ENCODE assay signal across 22 cellular contexts in genomic region chr1:26516987-26517765, GRCh38. TPM values are rescaled to one million over a fixed set of nuclear protein-coding genes. Genes with fewer than 3 reads are reported as not detected.
DNase-seq lines count a peak whose midpoint lies in the region; ATAC-seq, FAIRE-seq and TF ChIP-seq lines count a peak whose summit lies in the region.
"Had no signal": no experiment of that assay in that cellular context is flagged by ENCODE, and none has a peak within 500 bp of the region (broad histone marks: within the 10 kb centered on the region; RNA-seq: fewer than 3 reads in every experiment).

No MANE protein-coding gene starts in this region.

- H3K27ac Mint-ChIP-seq in GM23338 (no peak overlapping the region), nephron progenitor cell (peak overlapping the region; percentile 58)
- H3K27ac Mint-ChIP-seq: CD8-positive, alpha-beta T cell had no signal

- H3K4me3 ChIP-seq in GM23338 (no peak overlapping the region), K562 (no peak overlapping the region), suprapubic skin (no peak overlapping the region)
- H3K4me3 ChIP-seq: GM23248, SJSA1 had no signal

- H3K27me3 ChIP-seq in GM23338 (ENCODE audit: insufficient read depth) (no peaks in the 10 kb centered on the region), K562 (ENCODE audit: control insufficient read depth in 2 of 2, insufficient read depth in 2 of 2, low read length in 2 of 2) (no peaks in the 10 kb centered on the region), suprapubic skin (peaks cover 5% of the 10 kb centered on the region)
- H3K27me3 ChIP-seq: SJSA1 had no signal

- in situ Hi-C loops in K562 (cut with MboI): no loop called here

- H3K9ac ChIP-seq in K562 (ENCODE audit: insufficient read depth in 1 of 2, low read depth in 2 of 2, low read length in 2 of 2): peak overlapping the region in 1 of 2 experiments; percentile 60; a peak in 1 of 4 replicates
- H3K9ac ChIP-seq: GM23248 had no signal

- no peaks in the 10 kb centered on the region for H3F3A ChIP-seq in GM23338 (replicated peaks; ENCODE audit: low read depth)

- TF ChIP-seq EP300 in K562 (IDR thresholded peaks at IDR 0.05; ENCODE audit: low read length) (no peak), suprapubic skin (IDR thresholded peaks at IDR 0.05) (no peak)

- H3K4me1 Mint-ChIP-seq in GM23338: peaks cover 9% of the 10 kb centered on the region; the same call in 2 of the 3 replicates
- peaks cover 29% of the 10 kb centered on the region for H3K4me1 Mint-ChIP-seq in nephron progenitor cell

- FAIRE-seq in K562 (lab: Jason Lieb, UNC) (peak; percentile 6), urothelium cell line (lab: Jason Lieb, UNC) (no peak)
- FAIRE-seq: GM12891 had no signal

- H3K27me3 Mint-ChIP-seq in GM23338 (ENCODE audit: insufficient read depth, low read depth, poor library complexity): peaks cover 16% of the 10 kb centered on the region
- peaks cover 7% of the 10 kb centered on the region for H3K27me3 Mint-ChIP-seq in nephron progenitor cell (ENCODE audit: low read depth, poor library complexity)

- H3K4me3 Mint-ChIP-seq in GM23338 (no peak overlapping the region), nephron progenitor cell (no peak overlapping the region)
- H3K4me3 Mint-ChIP-seq: CD8-positive, alpha-beta T cell had no signal

- TF ChIP-seq CTCF in GM23338 (conservative IDR thresholded peaks at IDR 0.05; ENCODE audit: low read depth in 2 of 2) (no peak), K562 (IDR thresholded peaks at IDR 0.05 in 2 of 3, conservative IDR thresholded peaks at IDR 0.05 in 1 of 3; ENCODE audit: insufficient read depth in 2 of 3, low read depth in 1 of 3, low read length in 3 of 3) (no peak), nephron progenitor cell (IDR thresholded peaks at IDR 0.05) (no peak), suprapubic skin (IDR thresholded peaks at IDR 0.05) (no peak)

- no peaks in the 10 kb centered on the region for H3K36me3 ChIP-seq in GM23338 (ENCODE audit: insufficient read depth)
- H3K36me3 ChIP-seq in K562 (ENCODE audit: control insufficient read depth, insufficient read depth, low read length): no peaks in the 10 kb centered on the region
- H3K36me3 ChIP-seq in suprapubic skin: no peaks in the 10 kb centered on the region
- H3K36me3 ChIP-seq: SJSA1 had no signal

- H3K4me1 ChIP-seq in GM23338 (ENCODE audit: insufficient read depth) (peaks cover 8% of the 10 kb centered on the region), K562 (replicated peaks in 1 of 2; ENCODE audit: control insufficient read depth in 2 of 2, insufficient read depth in 2 of 2, low read length in 2 of 2) (peaks cover 4 to 5% of the 10 kb centered on the region in 2 experiments; a peak in 3 of 5 replicates), suprapubic skin (no peaks in the 10 kb centered on the region)
- H3K4me1 ChIP-seq: SJSA1 had no signal

- POLR2A ChIA-PET in K562 (lab: Yijun Ruan, JAX): interaction anchor here (0.6 to 7.2 kb wide), 9 partner anchors 10 to 181 kb away, joined by 3 to 60 read pairs (median 4); partner anchors contain the start of gene RPS6KA1

- 68% methylated on average over 4 of the region's 4 CpGs for WGBS in K562 (ENCODE audit: insufficient coverage, low coverage, missing lambda C conversion rate)
- 74% methylated on average over 4 of the region's 4 CpGs for WGBS in suprapubic skin

- CTCF ChIA-PET in K562 (lab: Yijun Ruan, JAX; ENCODE audit: low intra/inter-chr PET ratio): no interaction called here

- no peak for TF ChIP-seq RAD21 in K562 (CRISPR knock-in tag; conservative IDR thresholded peaks at IDR 0.05 in 1 of 2, IDR thresholded peaks at IDR 0.05 in 1 of 2)

- H3K9me3 ChIP-seq in K562 (replicated peaks; ENCODE audit: control insufficient read depth, insufficient read depth, low read depth, low read length) (no peaks in the 10 kb centered on the region), suprapubic skin (no peaks in the 10 kb centered on the region)
- H3K9me3 ChIP-seq: SJSA1 had no signal

- H3K9me3 Mint-ChIP-seq in GM23338 (peaks cover 4% of the 10 kb centered on the region; the same call in 1 of the 3 replicates), nephron progenitor cell (peaks cover 17% of the 10 kb centered on the region)
- H3K9me3 Mint-ChIP-seq: CD8-positive, alpha-beta T cell had no signal

- ATAC-seq in GM23338 (no peak), K562 (peak; percentile 21)
- ATAC-seq: CD8-positive, alpha-beta T cell; Right ventricle myocardium inferior had no signal

- H3K4me2 ChIP-seq in GM23338: no peak overlapping the region
- H3K4me2 ChIP-seq in K562 (ENCODE audit: insufficient read depth, low read length): no peak overlapping the region

- 0 out of 2 replicates have a peak overlapping the region, but pooled peaks have one; percentile 56 for H2AFZ ChIP-seq in GM23338
- peak overlapping the region; percentile 80 for H2AFZ ChIP-seq in K562 (ENCODE audit: low read depth, low read length)
- H2AFZ ChIP-seq: GM23248 had no signal

- no peaks in the 10 kb centered on the region for H3K9me2 ChIP-seq in GM23338 (ENCODE audit: insufficient read depth)

- no peaks in the 10 kb centered on the region for H3K36me3 Mint-ChIP-seq in GM23338 (ENCODE audit: low read depth)
- H3K36me3 Mint-ChIP-seq in nephron progenitor cell (ENCODE audit: low read depth): no peaks in the 10 kb centered on the region
- H3K36me3 Mint-ChIP-seq: CD8-positive, alpha-beta T cell had no signal

- intact Hi-C loops in K562 (cut with micrococcal nuclease): no loop called here

- H3K9me1 ChIP-seq in K562 (ENCODE audit: control insufficient read depth, insufficient read depth, low read length): no peaks in the 10 kb centered on the region

- H3K79me2 ChIP-seq in GM23338 (replicated peaks; ENCODE audit: insufficient read depth) (no peaks in the 10 kb centered on the region), K562 (ENCODE audit: control insufficient read depth, insufficient read depth, low read length) (no peaks in the 10 kb centered on the region)

- H3K27ac ChIP-seq in GM23338 (ENCODE audit: low read depth) (no peak overlapping the region), K562 (ENCODE audit: extremely low read depth, low read depth, low read length) (no peak overlapping the region), suprapubic skin (no peak overlapping the region)
- H3K27ac ChIP-seq: GM23248, SJSA1 had no signal

- DNase-seq in GM23338 (ENCODE audit: low spot score): no peak
- DNase-seq in NCI-H2171 treated with DMSO at 0.1 percent for 48 hours (lab: John Stamatoyannopoulos, UW): peak; percentile 92
- DNase-seq in K562 (ENCODE audit: extremely low read depth in 1 of 4, low spot score in 3 of 4): no peak
- no peak for DNase-seq in nephron progenitor cell
- no peak for DNase-seq in HuH-7 (ENCODE audit: low spot score)
- no peak for DNase-seq in suprapubic skin (ENCODE audit: low spot score in 2 of 2)
- no peak for DNase-seq in urothelium cell line (ENCODE audit: low spot score)
- DNase-seq: AML-193; C1 segment of cervical spinal cord; CD8-positive, alpha-beta T cell; DND-41; GM23248; HCEC 1CT; NCI-H1092; NCI-H2029; NCI-H345; NCI-H524 treated with DMSO at 0.1 percent for 48 hours; NK-92 treated with Interleukin-12 subunit alpha and Interleukin-12 subunit beta, amount 100 ng/mL, for 24 hours; OCI-M1 had no signal

- no peak for TF ChIP-seq POLR2A in K562 (conservative IDR thresholded peaks at IDR 0.05)
- TF ChIP-seq POLR2A in suprapubic skin (IDR thresholded peaks at IDR 0.05): no peak

- H4K20me1 ChIP-seq in GM23338 (replicated peaks; ENCODE audit: insufficient read depth) (no peaks in the 10 kb centered on the region), K562 (replicated peaks; ENCODE audit: control insufficient read depth, insufficient read depth, low read length) (no peaks in the 10 kb centered on the region)

- no TSS peak for BruUV-seq in K562 (replicated peaks; lab: Mats Ljungman, UMichigan)

RNA-seq across cellular contexts. Expression of gene RPS6KA1, which starts 12.4 kb away (rescaled TPM):
- total RNA-seq in GM23338 (2014; rRNA removed; shearing (Covaris generic)): 68.6 and 84.2 TPM in 2 replicates
- polyA plus RNA-seq in GM23338 (2016; fragmentation: Nextera tagmentation; extraction: Ambion mirVana) (28.3 and 30.5 TPM in 2 replicates), K562 (2011; rRNA removed) (33.0 and 33.1 TPM in 2 replicates), K562 (2014; fragmentation: Illumina TruSeq; extraction: Trizol) (46.3 and 49.0 TPM in 2 replicates), K562 (2014; fragmentation: Nextera tagmentation; extraction: Ambion mirVana) (1 to 10 TPM; 2.4 to 2.9 TPM), K562 (2014; rRNA removed) (35.5 and 36.9 TPM in 2 replicates)
- total RNA-seq in K562 (2011; cell fraction: chromatin; rRNA removed; ENCODE audit: low replicate concordance): 64.2 and 141 TPM in 2 replicates
- total RNA-seq in K562 (2011; cell fraction: nucleolus; rRNA removed): 77.4 and 79.9 TPM in 2 replicates
- 68.8 and 76.8 TPM in 2 replicates for total RNA-seq in K562 (2011; cell fraction: nucleoplasm; rRNA removed)
- total RNA-seq in K562 (2014; rRNA removed) (54.8 and 67.3 TPM in 2 replicates), K562 (2014; rRNA removed; fragmentation: Illumina TruSeq; extraction: Trizol) (25.7 and 30.1 TPM in 2 replicates), K562 (2015; rRNA removed; fragmentation: Illumina TruSeq; extraction: Trizol) (40.5 and 44.4 TPM in 2 replicates), K562 (2021) (61.0 and 62.4 TPM in 2 replicates), suprapubic skin (10 to 100 TPM; 37.8 to 50.9 (median 43.7) TPM)
- 33.1 and 54.6 TPM in 2 replicates for polyA plus RNA-seq in K562 (2011; cell fraction: cytosol; rRNA removed)
- 41.1 and 53.3 TPM in 2 replicates for polyA plus RNA-seq in K562 (2011; cell fraction: nucleus; rRNA removed)
- 49.6 and 51.4 TPM in 2 replicates for polyA plus RNA-seq in K562 (2012)
- 30.0 and 44.2 TPM in 2 replicates for polyA minus RNA-seq in K562 (2011; rRNA and poly(A)+ RNA removed)
- 40.6 and 44.9 TPM in 2 replicates for polyA minus RNA-seq in K562 (2011; cell fraction: cytosol; rRNA and poly(A)+ RNA removed)
- polyA minus RNA-seq in K562 (2011; cell fraction: nucleus; rRNA and poly(A)+ RNA removed): 22.8 and 34.9 TPM in 2 replicates

RNA-seq across cellular contexts. Expression of gene HMGN2, which starts 44.9 kb away (rescaled TPM):
- total RNA-seq in GM23338 (2014; rRNA removed; shearing (Covaris generic)): 330 and 377 TPM in 2 replicates
- 1,101 and 1,122 TPM in 2 replicates for polyA plus RNA-seq in GM23338 (2016; fragmentation: Nextera tagmentation; extraction: Ambion mirVana)
- total RNA-seq in K562 (2011; cell fraction: chromatin; rRNA removed; ENCODE audit: low replicate concordance): 381 and 607 TPM in 2 replicates
- total RNA-seq in K562 (2011; cell fraction: nucleolus; rRNA removed): 219 and 264 TPM in 2 replicates
- total RNA-seq in K562 (2011; cell fraction: nucleoplasm; rRNA removed): 460 and 546 TPM in 2 replicates
- total RNA-seq in K562 (2014; rRNA removed): 965 and 1,011 TPM in 2 replicates
- 866 and 959 TPM in 2 replicates for total RNA-seq in K562 (2014; rRNA removed; fragmentation: Illumina TruSeq; extraction: Trizol)
- total RNA-seq in K562 (2015; rRNA removed; fragmentation: Illumina TruSeq; extraction: Trizol): 983 and 1,131 TPM in 2 replicates
- 972 and 1,007 TPM in 2 replicates for total RNA-seq in K562 (2021)
- polyA plus RNA-seq in K562 (2011; rRNA removed): 370 and 462 TPM in 2 replicates
- polyA plus RNA-seq in K562 (2011; cell fraction: cytosol; rRNA removed): 151 and 308 TPM in 2 replicates
- polyA plus RNA-seq in K562 (2011; cell fraction: nucleus; rRNA removed): 496 and 1,136 TPM in 2 replicates
- polyA plus RNA-seq in K562 (2012): 1,292 and 1,447 TPM in 2 replicates
- polyA plus RNA-seq in K562 (2014; fragmentation: Illumina TruSeq; extraction: Trizol): 1,354 and 1,569 TPM in 2 replicates
- 1,000 to 10,000 TPM in 1 of 2 experiments, 100 to 1,000 TPM in 1; 805 to 1,140 TPM for polyA plus RNA-seq in K562 (2014; fragmentation: Nextera tagmentation; extraction: Ambion mirVana)
- 577 and 603 TPM in 2 replicates for polyA plus RNA-seq in K562 (2014; rRNA removed)
- polyA minus RNA-seq in K562 (2011; rRNA and poly(A)+ RNA removed): 169 and 229 TPM in 2 replicates
- 143 and 214 TPM in 2 replicates for polyA minus RNA-seq in K562 (2011; cell fraction: cytosol; rRNA and poly(A)+ RNA removed)
- polyA minus RNA-seq in K562 (2011; cell fraction: nucleus; rRNA and poly(A)+ RNA removed): 90.3 and 188 TPM in 2 replicates
- 100 to 1,000 TPM; 101 to 194 (median 146) TPM for total RNA-seq in suprapubic skin
